ENCODE assay signal across 25 cellular contexts in genomic region chr12:120090211-120090610, GRCh38. TPM values are rescaled to one million over a fixed set of nuclear protein-coding genes. Genes with fewer than 3 reads are reported as not detected.
A peak's percentile ranks its signal among the peaks of the same experiment; 100 is the strongest.
DNase-seq lines count a peak whose midpoint lies in the region; ATAC-seq and TF ChIP-seq lines count a peak whose summit lies in the region.
"Had no signal": no experiment of that assay in that cellular context is flagged by ENCODE, and none has a peak within 500 bp of the region (broad histone marks: within the 10 kb centered on the region; RNA-seq: fewer than 3 reads in every experiment).

No MANE protein-coding gene starts in this region.

- H3K4me3 Mint-ChIP-seq in endodermal cell (no peak overlapping the region), T-cell (no peak overlapping the region)
- H3K4me3 Mint-ChIP-seq in stimulated activated effector memory CD8-positive, alpha-beta T cell treated with anti-CD3 and anti-CD28 coated beads, Interleukin-12 subunit alpha, Interleukin-12 subunit beta, amount 100 ng/mL, for 72 hours = no peak overlapping the region
- H3K4me3 Mint-ChIP-seq: HFFc6 had no signal

- H3K4me1 Mint-ChIP-seq in endodermal cell = peaks cover 18% of the 10 kb centered on the region
- H3K4me1 Mint-ChIP-seq in stimulated activated effector memory CD8-positive, alpha-beta T cell treated with anti-CD3 and anti-CD28 coated beads, Interleukin-12 subunit alpha, Interleukin-12 subunit beta, amount 100 ng/mL, for 72 hours = peaks cover 35% of the 10 kb centered on the region
- peaks cover 14 to 24% (median 17%) of the 10 kb centered on the region in 3 donors for H3K4me1 Mint-ChIP-seq in T-cell

- H3K4me3 ChIP-seq in H7 (ENCODE audit: insufficient read depth, low read depth, low read length) = no peak overlapping the region
- H3K4me3 ChIP-seq in endodermal cell (ENCODE audit: low read length) = no peak overlapping the region
- H3K4me3 ChIP-seq: HAP-1, MG63 had no signal

- H3K27me3 Mint-ChIP-seq in endodermal cell (ENCODE audit: insufficient read depth) (no peaks in the 10 kb centered on the region), T-cell (no peaks in the 10 kb centered on the region)

- H3K27ac ChIP-seq in RWPE1 (peak overlapping the region; percentile 55), endodermal cell (ENCODE audit: low read depth, low read length) (peak overlapping the region; percentile 53)

- H3K36me3 ChIP-seq in H7 (replicated peaks; ENCODE audit: control insufficient read depth, insufficient read depth, low read length) (peaks cover 3% of the 10 kb centered on the region), endodermal cell (ENCODE audit: control insufficient read depth, insufficient read depth, low read length) (peaks cover 5% of the 10 kb centered on the region)

- WGBS in endodermal cell (ENCODE audit: insufficient coverage in 1 of 2, insufficient read length in 1 of 2), 2 experiments = 88 to 100% methylated on average over 2 to 3 of the region's 3 CpGs

- H3K9ac ChIP-seq in endodermal cell (ENCODE audit: extremely low read depth, low read length, poor library complexity, severe bottlenecking) = no peak overlapping the region

- ATAC-seq in stimulated activated effector memory CD8-positive, alpha-beta T cell treated with anti-CD3 and anti-CD28 coated beads, Interleukin-12 subunit alpha, Interleukin-12 subunit beta, amount 100 ng/mL, for 72 hours = no peak
- no peak for ATAC-seq in T-cell (replicated peaks in 1 of 4)
- ATAC-seq in GM18519 (IDR thresholded peaks at IDR 0.05; ENCODE audit: low FRiP score, unreplicated experiment) = no peak
- ATAC-seq in HG02885 (IDR thresholded peaks at IDR 0.05; ENCODE audit: poor library complexity, unreplicated experiment) = no peak
- ATAC-seq: PC-3 had no signal

- CTCF ChIA-PET in RWPE1 (lab: Yijun Ruan, JAX) (no interaction called here), T-cell (lab: Charles Lee) (no interaction called here)

- no peaks in the 10 kb centered on the region for H3K9me3 Mint-ChIP-seq in endodermal cell
- no peaks in the 10 kb centered on the region for H3K9me3 Mint-ChIP-seq in stimulated activated effector memory CD8-positive, alpha-beta T cell treated with anti-CD3 and anti-CD28 coated beads, Interleukin-12 subunit alpha, Interleukin-12 subunit beta, amount 100 ng/mL, for 72 hours
- H3K9me3 Mint-ChIP-seq in T-cell = no peaks in the 10 kb centered on the region
- H3K9me3 Mint-ChIP-seq: HFFc6 had no signal

- TF ChIP-seq CTCF in RWPE1 (conservative IDR thresholded peaks at IDR 0.05; ENCODE audit: low read depth) (no peak), endodermal cell (conservative IDR thresholded peaks at IDR 0.05) (no peak)

- H3K27ac Mint-ChIP-seq in endodermal cell = peak overlapping the region; percentile 39
- H3K27ac Mint-ChIP-seq in stimulated activated effector memory CD8-positive, alpha-beta T cell treated with anti-CD3 and anti-CD28 coated beads, Interleukin-12 subunit alpha, Interleukin-12 subunit beta, amount 100 ng/mL, for 72 hours = peak overlapping the region; percentile 82
- H3K27ac Mint-ChIP-seq in T-cell = no peak overlapping the region
- H3K27ac Mint-ChIP-seq: HFFc6 had no signal

- H3K36me3 Mint-ChIP-seq in endodermal cell (ENCODE audit: low read depth) (peaks cover 11% of the 10 kb centered on the region), T-cell (peaks cover 23% of the 10 kb centered on the region)
- peaks cover 91% of the 10 kb centered on the region for H3K36me3 Mint-ChIP-seq in stimulated activated effector memory CD8-positive, alpha-beta T cell treated with anti-CD3 and anti-CD28 coated beads, Interleukin-12 subunit alpha, Interleukin-12 subunit beta, amount 100 ng/mL, for 72 hours

- H3K9me3 ChIP-seq in endodermal cell (ENCODE audit: control insufficient read depth, low read length) = no peaks in the 10 kb centered on the region
- H3K9me3 ChIP-seq: HAP-1, MG63 had no signal

- DNase-seq in H7 (peak; percentile 49), RWPE1 (ENCODE audit: low spot score) (no peak), endodermal cell (no peak), T-cell (no peak)
- peak in 1 of 2 donors; percentile 47 for DNase-seq in stimulated activated effector memory CD8-positive, alpha-beta T cell treated with anti-CD3 and anti-CD28 coated beads, Interleukin-12 subunit alpha, Interleukin-12 subunit beta, amount 100 ng/mL, for 72 hours (ENCODE audit: low spot score in 2 of 2)
- DNase-seq: ACHN; Calu3; DMS153; DND-41; HFFc6; IMR-90; KG1; MG63; NCI-H1105 treated with DMSO at 0.1 percent for 48 hours; NCI-H146; NCI-H1930; NCI-H2107; NCI-H446 treated with DMSO at 0.1 percent for 48 hours; NCI-H526; NCI-H82; NK-92 treated with Interleukin-12 subunit alpha and Interleukin-12 subunit beta, amount 100 ng/mL, for 24 hours; PC-3 had no signal

- H3K4me1 ChIP-seq in endodermal cell (ENCODE audit: control insufficient read depth, insufficient read depth, low read length) = peaks cover 5% of the 10 kb centered on the region

- POLR2A ChIA-PET in RWPE1 (lab: Yijun Ruan, JAX; ENCODE audit: low non-redundant PET) = no interaction called here
- POLR2A ChIA-PET in T-cell (lab: Charles Lee) = interaction anchor here in 1 of 2 donors (0.6 kb wide), 1 partner anchor 91 kb away, joined by 6 read pairs; no protein-coding TSS in a partner anchor

- H3K27me3 ChIP-seq in H7 (ENCODE audit: control insufficient read depth, insufficient read depth, low read length) = no peaks in the 10 kb centered on the region
- no peaks in the 10 kb centered on the region for H3K27me3 ChIP-seq in endodermal cell (ENCODE audit: control insufficient read depth, insufficient read depth, low read length, poor library complexity, severe bottlenecking)
- H3K27me3 ChIP-seq: MG63 had no signal

RNA-seq across cellular contexts. Expression of gene RAB35, which starts 26.3 kb away (rescaled TPM):
- total RNA-seq in H7 (2014; rRNA removed; shearing (Covaris generic)) = 38.4 and 42.8 TPM in 2 replicates
- total RNA-seq in endodermal cell (10 to 100 TPM; 32.4 to 36.6 TPM), T-cell (10 to 100 TPM; 34.0 to 76.5 (median 60.6) TPM)
- 25.7 TPM for polyA plus RNA-seq in endodermal cell (2013, experiment 1 of 2)
- polyA plus RNA-seq in endodermal cell (2013, experiment 2 of 2) = 28.0 TPM

Comparison
In these comparisons a context has a peak if more than half of its experiments do, and no peak if none do; other contexts are left out.
1. H3K27ac Mint-ChIP-seq: peak in endodermal cell (single experiment) and stimulated activated effector memory CD8-positive, alpha-beta T cell treated with anti-CD3 and anti-CD28 coated beads, Interleukin-12 subunit alpha, Interleukin-12 subunit beta, amount 100 ng/mL, for 72 hours (single experiment); none in T-cell (0 of 2).